8 cellular contexts compared by ENCODE assay signal in the genomic region with DNA sequence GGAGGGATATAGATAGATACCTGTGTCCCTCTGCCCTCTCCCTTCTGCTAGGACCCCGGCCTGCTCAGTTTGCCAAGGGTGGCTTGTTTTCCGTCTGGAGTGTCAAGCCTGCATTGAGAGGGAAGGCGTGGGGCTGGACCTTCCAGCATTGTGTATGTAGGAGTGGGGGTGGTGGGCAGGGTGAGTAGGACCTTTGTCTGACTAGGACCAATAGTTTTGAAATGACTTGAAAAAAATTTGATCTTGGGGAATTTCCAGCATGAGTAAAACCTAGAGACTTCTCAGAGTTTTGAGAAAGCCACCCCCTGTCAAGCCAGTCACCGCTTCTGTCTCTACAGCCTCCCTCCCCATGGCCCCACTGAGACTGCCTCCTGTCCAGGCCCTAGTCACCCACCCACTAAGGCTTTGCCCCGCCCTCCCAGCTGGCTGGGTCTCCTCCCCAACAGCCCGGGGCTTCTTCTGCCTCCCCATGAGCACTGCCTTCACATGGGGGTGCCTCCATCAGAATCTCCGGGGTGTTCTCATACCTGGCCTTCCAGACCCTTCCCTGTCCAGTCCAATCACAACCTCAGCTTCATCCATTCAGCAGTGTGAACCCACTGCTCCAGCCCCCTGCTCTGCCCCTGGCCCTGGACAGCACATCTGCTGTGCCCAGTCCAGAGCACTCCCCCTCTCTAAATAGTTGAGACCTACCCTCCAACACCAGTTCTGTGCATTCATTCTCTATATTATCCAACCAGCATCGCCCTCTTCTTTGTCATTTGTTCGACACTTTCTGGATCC.
DNase-seq lines count a peak whose midpoint lies in the region; ATAC-seq and TF ChIP-seq lines count a peak whose summit lies in the region.

No MANE protein-coding gene starts in this region.

- H2BK5ac ChIP-seq in trophoblast cell (ENCODE audit: low read depth, low read length, poor library complexity) = no peak overlapping the region

- peaks cover 8% of the 10 kb centered on the region for H3K79me1 ChIP-seq in trophoblast cell (ENCODE audit: low read length)

- no CpG with 5 or more reads among the region's 9 CpGs for WGBS in trophoblast cell (ENCODE audit: extremely low coverage, insufficient coverage, insufficient read length)

- no peak overlapping the region for H4K12ac ChIP-seq in trophoblast cell (ENCODE audit: low read depth, low read length)

- POLR2A ChIA-PET in RWPE1 (lab: Yijun Ruan, JAX; ENCODE audit: low non-redundant PET) (no interaction called here), A673 (lab: Charles Lee; ENCODE audit: low non-redundant PET) (no interaction called here), OCI-LY7 (lab: Charles Lee) (no interaction called here)

- H3K4me1 ChIP-seq in DND-41 (ENCODE audit: insufficient read depth, low read length) (peaks cover 96% of the 10 kb centered on the region), trophoblast cell (ENCODE audit: control insufficient read depth in 1 of 2, insufficient read depth in 2 of 2, low read length in 2 of 2) (peaks cover 19 to 26% of the 10 kb centered on the region in 2 experiments), A673 (ENCODE audit: insufficient read depth, low read length, poor library complexity, severe bottlenecking) (peaks cover 20% of the 10 kb centered on the region), OCI-LY7 (ENCODE audit: insufficient read depth, low read length, poor library complexity, severe bottlenecking) (peaks cover 14% of the 10 kb centered on the region)

- H4K20me1 ChIP-seq in DND-41 (ENCODE audit: insufficient read depth, low read length) (no peaks in the 10 kb centered on the region), OCI-LY7 (ENCODE audit: insufficient read depth, low read length) (no peaks in the 10 kb centered on the region)

- H3K4me2 ChIP-seq in DND-41 (ENCODE audit: insufficient read depth, low read length) = no peak overlapping the region
- H3K4me2 ChIP-seq in trophoblast cell (ENCODE audit: low read length) = no peak overlapping the region
- H3K4me2 ChIP-seq in OCI-LY7 (ENCODE audit: low read length) = no peak overlapping the region

- H3K27me3 ChIP-seq in DND-41 (ENCODE audit: insufficient read depth, low read length, poor library complexity) = no peaks in the 10 kb centered on the region
- no peaks in the 10 kb centered on the region for H3K27me3 ChIP-seq in trophoblast cell (ENCODE audit: insufficient read depth, low read length)
- H3K27me3 ChIP-seq in A673 (replicated peaks; ENCODE audit: insufficient read depth, low read depth, low read length, poor library complexity) = no peaks in the 10 kb centered on the region

- ATAC-seq in DND-41 (ENCODE audit: insufficient read depth, low read depth) (peak; percentile 36), GM21360 (IDR thresholded peaks at IDR 0.05; ENCODE audit: unreplicated experiment) (peak; percentile 86), HG03565 (IDR thresholded peaks at IDR 0.05; ENCODE audit: unreplicated experiment) (peak; percentile 86)

- intact Hi-C loops in A673 (cut with micrococcal nuclease; ENCODE audit: unreplicated experiment) (no loop called here), OCI-LY7 (cut with micrococcal nuclease; ENCODE audit: unreplicated experiment) (no loop called here)

- H3K4me3 ChIP-seq in DND-41 (ENCODE audit: low read depth in 1 of 2, low read length in 2 of 2) (no peak overlapping the region), trophoblast cell (ENCODE audit: low read depth, low read length) (no peak overlapping the region), A673 (ENCODE audit: low read depth, low read length, poor library complexity, severe bottlenecking) (no peak overlapping the region), OCI-LY7 (ENCODE audit: low read depth, low read length, poor library complexity, severe bottlenecking) (no peak overlapping the region)

- DNase-seq in DND-41 = no peak
- DNase-seq in activated naive CD4-positive, alpha-beta T cell treated with anti-CD3 and anti-CD28 coated beads, Interleukin-2, amount 50 U/mL, for 16 hours = peak; percentile 76
- peak; percentile 76 to 89 for DNase-seq in trophoblast cell
- DNase-seq in RWPE1 (ENCODE audit: low spot score) = no peak
- DNase-seq in A673 (ENCODE audit: low spot score) = no peak
- no peak for DNase-seq in OCI-LY7 (ENCODE audit: low spot score)

- H3K23ac ChIP-seq in trophoblast cell (ENCODE audit: low read length) = no peak overlapping the region

- H3K9ac ChIP-seq in DND-41 (ENCODE audit: low read depth, low read length) = peak overlapping the region; percentile 33; the same call in 1 of the 2 replicates
- H3K9ac ChIP-seq in trophoblast cell (ENCODE audit: low read length) = no peak overlapping the region

- no TSS peak for BruUV-seq in A673 (replicated peaks; lab: Mats Ljungman, UMichigan)
- BruUV-seq in OCI-LY7 (replicated peaks; lab: Mats Ljungman, UMichigan) = no TSS peak

- H2AK5ac ChIP-seq in trophoblast cell (ENCODE audit: low read length) = no peak overlapping the region

- peak overlapping the region; percentile 39 for H3K18ac ChIP-seq in trophoblast cell (ENCODE audit: low read length)

- peak overlapping the region; percentile 11 for H3K14ac ChIP-seq in trophoblast cell (ENCODE audit: low read length)

- TF ChIP-seq CTCF in DND-41 (IDR thresholded peaks at IDR 0.05; ENCODE audit: borderline replicate concordance, extremely low read depth, low read length, poor library complexity, severe bottlenecking) (no peak), RWPE1 (conservative IDR thresholded peaks at IDR 0.05; ENCODE audit: low read depth) (no peak), A673 (conservative IDR thresholded peaks at IDR 0.05; ENCODE audit: low read depth, low read length) (no peak), OCI-LY7 (conservative IDR thresholded peaks at IDR 0.05; ENCODE audit: low read length) (no peak)

- H3K4ac ChIP-seq in trophoblast cell (ENCODE audit: low read depth, low read length) = no peak overlapping the region

- peak overlapping the region; percentile 22 for H2BK120ac ChIP-seq in trophoblast cell (ENCODE audit: insufficient read depth, low read length, poor library complexity)

- H3K9me3 ChIP-seq in DND-41 (ENCODE audit: insufficient read depth, low read length, severe bottlenecking) (no peaks in the 10 kb centered on the region), trophoblast cell (ENCODE audit: insufficient read depth, low read depth, low read length) (no peaks in the 10 kb centered on the region), A673 (ENCODE audit: low read depth, low read length, poor library complexity, severe bottlenecking) (no peaks in the 10 kb centered on the region), OCI-LY7 (ENCODE audit: low read length) (no peaks in the 10 kb centered on the region)

- H3K79me2 ChIP-seq in DND-41 (ENCODE audit: insufficient read depth, low read length) = peaks cover 100% of the 10 kb centered on the region
- H3K79me2 ChIP-seq in trophoblast cell (ENCODE audit: control insufficient read depth, insufficient read depth, low read length, poor library complexity) = no peaks in the 10 kb centered on the region
- no peaks in the 10 kb centered on the region for H3K79me2 ChIP-seq in OCI-LY7 (ENCODE audit: insufficient read depth, low read depth, low read length)

- peak overlapping the region; percentile 90 for H3K27ac ChIP-seq in DND-41 (ENCODE audit: low read length)
- H3K27ac ChIP-seq in trophoblast cell (ENCODE audit: low read depth, low read length) = no peak overlapping the region
- H3K27ac ChIP-seq in RWPE1 = no peak overlapping the region
- H3K27ac ChIP-seq in A673 (ENCODE audit: low read depth, low read length, poor library complexity, severe bottlenecking) = no peak overlapping the region
- no peak overlapping the region for H3K27ac ChIP-seq in OCI-LY7 (ENCODE audit: low read depth, low read length, poor library complexity, severe bottlenecking)

- peak overlapping the region; percentile 22 for H4K8ac ChIP-seq in trophoblast cell (ENCODE audit: low read depth, low read length)

- H2AFZ ChIP-seq in DND-41 (ENCODE audit: low read depth, low read length) (no peak overlapping the region), trophoblast cell (ENCODE audit: insufficient read depth, low read length, poor library complexity) (no peak overlapping the region), OCI-LY7 (ENCODE audit: low read length) (no peak overlapping the region)

- H4K91ac ChIP-seq in trophoblast cell (ENCODE audit: low read depth, low read length) = peak overlapping the region; percentile 4

- H3K36me3 ChIP-seq in DND-41 (ENCODE audit: insufficient read depth, low read length) (peaks cover 82% of the 10 kb centered on the region), trophoblast cell (ENCODE audit: control insufficient read depth in 1 of 2, insufficient read depth in 2 of 2, low read length in 2 of 2) (peaks cover 0 to 2% of the 10 kb centered on the region in 2 experiments), A673 (ENCODE audit: insufficient read depth, low read length, poor library complexity, severe bottlenecking) (no peaks in the 10 kb centered on the region), OCI-LY7 (ENCODE audit: insufficient read depth, low read length) (no peaks in the 10 kb centered on the region)

- CTCF ChIA-PET in RWPE1 (lab: Yijun Ruan, JAX) (no interaction called here), A673 (lab: Charles Lee) (no interaction called here), OCI-LY7 (lab: Charles Lee; ENCODE audit: unreplicated experiment) (no interaction called here)

- no peaks in the 10 kb centered on the region for H3K9me2 ChIP-seq in OCI-LY7 (ENCODE audit: insufficient read depth, low read length)

- no peak overlapping the region for H2BK12ac ChIP-seq in trophoblast cell (ENCODE audit: low read length)

Comparison
In these comparisons a context has a peak if more than half of its experiments do, and no peak if none do; other contexts are left out.
1. ATAC-seq: peak in every context shown above with its lines; median percentile 86 in GM21360; 86 in HG03565; 36 in DND-41.
2. DNase-seq: peak in activated naive CD4-positive, alpha-beta T cell treated with anti-CD3 and anti-CD28 coated beads, Interleukin-2, amount 50 U/mL, for 16 hours (single experiment) and trophoblast cell (2 of 2); none in DND-41 (single experiment), RWPE1 (single experiment), A673 (single experiment) and OCI-LY7 (single experiment).